ENCODE assay signal across 8 cellular contexts in the genomic region with DNA sequence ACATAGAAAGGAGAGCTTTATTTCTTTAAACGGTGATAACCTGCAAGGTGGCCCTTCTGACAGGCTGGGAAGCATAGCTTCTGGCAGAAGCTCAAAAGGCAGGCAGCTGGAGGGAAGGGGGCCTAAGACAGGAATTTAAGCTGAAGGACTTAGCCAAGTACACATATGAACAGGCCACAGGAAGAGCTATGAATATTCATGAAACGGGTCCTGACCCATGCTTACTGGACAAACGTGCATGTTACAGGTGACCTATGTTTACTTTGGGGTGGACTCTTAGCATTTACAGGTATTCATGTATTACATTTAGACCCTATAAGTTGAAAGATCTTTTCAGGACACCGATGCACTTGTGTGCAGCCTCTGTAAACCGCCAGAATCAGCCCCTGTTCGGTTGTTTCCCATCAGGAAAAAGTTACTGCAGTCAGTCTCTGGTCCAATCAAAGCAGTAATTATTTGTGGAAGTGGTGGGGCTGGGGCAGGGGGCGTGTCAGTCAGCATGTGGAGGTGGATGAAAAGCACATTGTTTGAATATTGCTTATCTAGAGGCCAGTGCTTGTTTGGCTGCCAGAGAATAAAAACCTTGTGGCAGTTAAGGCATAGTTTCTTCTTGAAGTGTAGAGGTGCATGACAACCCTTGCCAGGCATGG. TPM values are rescaled to one million over a fixed set of nuclear protein-coding genes. Genes with fewer than 3 reads are reported as not detected.
DNase-seq lines count a peak whose midpoint lies in the region; ATAC-seq and TF ChIP-seq lines count a peak whose summit lies in the region.

No MANE protein-coding gene starts in this region.

- peak; percentile 77 for DNase-seq in COLO829 (ENCODE audit: low spot score)
- no peak for DNase-seq in MM.1S
- peak; percentile 42 for DNase-seq in colonic mucosa
- no peak for DNase-seq in osteoblast (ENCODE audit: insufficient read length, low spot score, missing footprints)
- no peak for DNase-seq in RKO (ENCODE audit: low spot score)
- DNase-seq in EL = no peak
- no peak for DNase-seq in germinal center (ENCODE audit: low spot score)

- H3K27me3 ChIP-seq in MM.1S (replicated peaks; ENCODE audit: insufficient read depth, low read length) (no peaks in the 10 kb centered on the region), colonic mucosa (no peaks in the 10 kb centered on the region), osteoblast (ENCODE audit: insufficient read depth, low read length) (no peaks in the 10 kb centered on the region)

- peaks cover 41% of the 10 kb centered on the region for H3K79me2 ChIP-seq in MM.1S (ENCODE audit: low read length)
- peaks cover 29% of the 10 kb centered on the region for H3K79me2 ChIP-seq in osteoblast (ENCODE audit: insufficient read depth, low read length)

- TF ChIP-seq CTCF in MM.1S (IDR thresholded peaks at IDR 0.05; ENCODE audit: low read length) (no peak), colonic mucosa (IDR thresholded peaks at IDR 0.05) (no peak), osteoblast (IDR thresholded peaks at IDR 0.05; ENCODE audit: extremely low read depth, low read depth, low read length) (no peak)

- H3K27ac ChIP-seq in MM.1S (ENCODE audit: low read length) (no peak overlapping the region; the same call in 1 of the 2 replicates), colonic mucosa (peak overlapping the region; percentile 95), osteoblast (ENCODE audit: low read depth, low read length) (no peak overlapping the region)

- H4K20me1 ChIP-seq in MM.1S (ENCODE audit: insufficient read depth, low read length) (no peaks in the 10 kb centered on the region), osteoblast (ENCODE audit: insufficient read depth, low read length) (peaks cover 13% of the 10 kb centered on the region)

- no peaks in the 10 kb centered on the region for H3K9me2 ChIP-seq in MM.1S (replicated peaks; ENCODE audit: insufficient read depth, low read length)

- ATAC-seq in HG02763 (IDR thresholded peaks at IDR 0.05; ENCODE audit: unreplicated experiment) = no peak

- no peak overlapping the region for H2AFZ ChIP-seq in MM.1S (ENCODE audit: low read length)
- H2AFZ ChIP-seq in osteoblast (ENCODE audit: low read length) = no peak overlapping the region

- H3K9ac ChIP-seq in MM.1S (ENCODE audit: low read length) (no peak overlapping the region), colonic mucosa (ENCODE audit: low read depth in 2 of 2, low read length in 2 of 2) (peak overlapping the region in 1 of 2 donors; percentile 63)

- peak overlapping the region; percentile 53; the same call in 1 of the 2 replicates for H3K4me2 ChIP-seq in MM.1S (ENCODE audit: low read depth, low read length)
- peak overlapping the region; percentile 77 for H3K4me2 ChIP-seq in osteoblast (ENCODE audit: insufficient read depth, low read length)

- H3K4me1 ChIP-seq in MM.1S (ENCODE audit: low read length) (peaks cover 31% of the 10 kb centered on the region), colonic mucosa (peaks cover 12% of the 10 kb centered on the region), osteoblast (ENCODE audit: insufficient read depth, low read length) (peaks cover 36% of the 10 kb centered on the region)

- H3F3A ChIP-seq in MM.1S (ENCODE audit: insufficient read depth, low read length) = peaks cover 38% of the 10 kb centered on the region

- H3K4me3 ChIP-seq in MM.1S (ENCODE audit: low read length) (no peak overlapping the region), colonic mucosa (no peak overlapping the region), osteoblast (ENCODE audit: insufficient read depth, low read length) (no peak overlapping the region)

- H3K9me3 ChIP-seq in MM.1S (replicated peaks; ENCODE audit: insufficient read depth, low read length) = no peaks in the 10 kb centered on the region
- no peaks in the 10 kb centered on the region for H3K9me3 ChIP-seq in colonic mucosa
- H3K9me3 ChIP-seq in osteoblast (ENCODE audit: low read depth, low read length) = no peaks in the 10 kb centered on the region

- intact Hi-C loops in colonic mucosa (cut with DNase I) = no loop called here

- H3K36me3 ChIP-seq in MM.1S (replicated peaks; ENCODE audit: insufficient read depth, low read length) (peaks cover 3% of the 10 kb centered on the region; the same call in 1 of the 2 replicates), colonic mucosa (no peaks in the 10 kb centered on the region), osteoblast (ENCODE audit: insufficient read depth, low read length) (peaks cover 4% of the 10 kb centered on the region)

RNA-seq across cellular contexts. Expression of a gene that starts 2.9 kb away (rescaled TPM):
- 1 to 10 TPM; 8.5 to 9.6 TPM for total RNA-seq in colonic mucosa
- total RNA-seq in osteoblast = 13.0 and 14.5 TPM in 2 replicates

RNA-seq across cellular contexts. Expression of a gene that starts 8.5 kb away (rescaled TPM):
- 10 to 100 TPM; 12.4 to 16.6 TPM for total RNA-seq in colonic mucosa
- 12.7 and 18.5 TPM in 2 replicates for total RNA-seq in osteoblast

Comparison
In these comparisons a context has a peak if more than half of its experiments do, and no peak if none do; other contexts are left out.
1. DNase-seq: peak in COLO829 (single experiment) and colonic mucosa (single experiment); none in MM.1S (single experiment), osteoblast (single experiment), RKO (single experiment), EL (single experiment) and germinal center (single experiment).